Comparison of ENCODE assay signal across 9 cellular contexts in genomic region chr14:77303417-77304156, GRCh38. TPM values are rescaled to one million over a fixed set of nuclear protein-coding genes. Genes with fewer than 3 reads are reported as not detected.
A peak's percentile ranks its signal among the peaks of the same experiment; 100 is the strongest.
DNase-seq lines count a peak whose midpoint lies in the region; ATAC-seq and TF ChIP-seq lines count a peak whose summit lies in the region.
"Had no signal": no experiment of that assay in that cellular context is flagged by ENCODE, and none has a peak within 500 bp of the region (broad histone marks: within the 10 kb centered on the region; RNA-seq: fewer than 3 reads in every experiment).

No MANE protein-coding gene starts in this region.

- H3K27me3 ChIP-seq in adipocyte (replicated peaks; ENCODE audit: control insufficient read depth, insufficient read depth, low read length): no peaks in the 10 kb centered on the region
- no peaks in the 10 kb centered on the region for H3K27me3 ChIP-seq in thoracic aorta (replicated peaks; ENCODE audit: insufficient read depth)

- no peak overlapping the region for H3K9ac ChIP-seq in adipocyte (ENCODE audit: low read length)

- no peak overlapping the region for H3K4me3 ChIP-seq in adipocyte (ENCODE audit: low read length)
- no peak overlapping the region for H3K4me3 ChIP-seq in thoracic aorta

- DNase-seq in stimulated activated CD4-positive, alpha-beta T cell treated with anti-CD3 and anti-CD28 coated beads, Interleukin-15, amount 100 ng/mL, for 48 hours (ENCODE audit: low read depth in 2 of 2): peak; percentile 36
- no peak for DNase-seq in stimulated activated CD4-positive, alpha-beta T cell treated with anti-CD3 and anti-CD28 coated beads, Interleukin-4, amount 100 ng/mL, for 4 hours
- DNase-seq in NCI-H2029 treated with DMSO at 0.1 percent for 48 hours (lab: John Stamatoyannopoulos, UW) (peak; percentile 34), adipocyte (ENCODE audit: low read depth) (peak; percentile 97), kidney tubule cell (ENCODE audit: low spot score) (peak; percentile 97), thoracic aorta (ENCODE audit: low spot score) (no peak), GDM1 (lab: John Stamatoyannopoulos, UW) (no peak)
- DNase-seq: stimulated activated naive B cell treated with anti-CD40 and anti-IgM and Interleukin-4, amounts not matched to agents 10 μg/mL and 1 μg/mL and 100 μg/mL, for 72 hours had no signal

- peaks cover 30% of the 10 kb centered on the region for H3K4me1 ChIP-seq in adipocyte (ENCODE audit: control insufficient read depth, insufficient read depth, low read length)
- H3K4me1 ChIP-seq in thoracic aorta (ENCODE audit: control insufficient read depth in 1 of 2, low read depth in 2 of 2): peaks cover 5 to 16% of the 10 kb centered on the region in 2 donors

- peak; percentile 54 for ATAC-seq in thoracic aorta (ENCODE audit: insufficient number of reproducible peaks, low FRiP score, low read depth)
- ATAC-seq in GM18873 (IDR thresholded peaks at IDR 0.05; ENCODE audit: low FRiP score, unreplicated experiment): no peak

- no peak overlapping the region for H3K27ac ChIP-seq in thoracic aorta

- no peak for TF ChIP-seq CTCF in thoracic aorta (IDR thresholded peaks at IDR 0.05)

- H3K9me3 ChIP-seq in adipocyte (ENCODE audit: control insufficient read depth, low read length): no peaks in the 10 kb centered on the region
- H3K9me3 ChIP-seq in thoracic aorta: no peaks in the 10 kb centered on the region

- H3K36me3 ChIP-seq in adipocyte (ENCODE audit: control insufficient read depth, insufficient read depth, low read length, severe bottlenecking) (peaks cover 29% of the 10 kb centered on the region), thoracic aorta (peaks cover 16% of the 10 kb centered on the region)

RNA-seq across cellular contexts. Expression of gene POMT2, which starts 17.1 kb away (rescaled TPM):
- 10 to 100 TPM; 15.8 to 25.0 TPM for total RNA-seq in thoracic aorta

RNA-seq across cellular contexts. Expression of gene GSTZ1, which starts 17.2 kb away (rescaled TPM):
- total RNA-seq in thoracic aorta: 10 to 100 TPM in 1 of 2 donors, 1 to 10 TPM in 1; 3.1 to 11.5 TPM

RNA-seq across cellular contexts. Expression of gene NGB, which starts 32.6 kb away (rescaled TPM):
- not detected for total RNA-seq in thoracic aorta

Comparison
In these comparisons a context has a peak if more than half of its experiments do, and no peak if none do; other contexts are left out.
1. DNase-seq: peak in stimulated activated CD4-positive, alpha-beta T cell treated with anti-CD3 and anti-CD28 coated beads, Interleukin-15, amount 100 ng/mL, for 48 hours (2 of 2), NCI-H2029 treated with DMSO at 0.1 percent for 48 hours (single experiment), adipocyte (single experiment) and kidney tubule cell (single experiment); none in stimulated activated CD4-positive, alpha-beta T cell treated with anti-CD3 and anti-CD28 coated beads, Interleukin-4, amount 100 ng/mL, for 4 hours (0 of 2), thoracic aorta (single experiment) and GDM1 (single experiment).